ENCODE assay signal across 19 cellular contexts in the genomic region with DNA sequence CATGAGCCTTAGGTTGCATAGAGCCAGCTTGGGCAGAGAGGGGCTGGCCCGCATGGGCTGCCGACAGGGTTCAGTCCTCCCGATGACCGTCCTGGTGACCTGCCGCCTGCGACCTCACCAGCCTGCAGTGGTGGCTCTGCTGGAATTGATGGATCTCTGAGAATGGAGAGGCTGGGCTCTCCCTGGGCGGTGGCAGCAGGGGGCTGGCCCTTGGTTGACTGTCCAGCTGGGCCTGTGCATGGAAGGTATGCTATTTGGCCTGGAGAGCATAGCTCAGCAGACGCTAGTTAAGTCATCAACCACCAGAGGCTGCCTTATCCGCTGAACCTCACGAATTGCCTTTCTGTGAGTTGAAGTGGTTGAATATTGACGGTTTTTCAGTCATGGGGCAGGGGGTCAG. TPM values are rescaled to one million over a fixed set of nuclear protein-coding genes. Genes with fewer than 3 reads are reported as not detected.
DNase-seq lines count a peak whose midpoint lies in the region; ATAC-seq, FAIRE-seq and TF ChIP-seq lines count a peak whose summit lies in the region.
"Had no signal": no experiment of that assay in that cellular context is flagged by ENCODE, and none has a peak within 500 bp of the region (broad histone marks: within the 10 kb centered on the region; RNA-seq: fewer than 3 reads in every experiment).

No MANE protein-coding gene starts in this region.

- DNase-seq in right cardiac atrium (peak in 2 of 3 donors; percentile 38 to 46), Right ventricle myocardium inferior (ENCODE audit: missing footprints) (no peak), myocyte (ENCODE audit: low read depth) (peak; percentile 48), SKM-1 (lab: John Stamatoyannopoulos, UW; ENCODE audit: unreplicated experiment) (no peak), kidney (no peak), suprapubic skin (ENCODE audit: low spot score in 2 of 2) (no peak)
- DNase-seq in CD8-positive, alpha-beta T cell, result no peak
- DNase-seq: MG63, NCI-H1048, NCI-H1436 treated with DMSO at 0.1 percent for 48 hours, NCI-H1930, NCI-H226, NCI-H524, NCI-H82 had no signal

- H3K27me3 ChIP-seq in right cardiac atrium (ENCODE audit: control insufficient read depth, insufficient read depth) (no peaks in the 10 kb centered on the region), suprapubic skin (no peaks in the 10 kb centered on the region)
- H3K27me3 ChIP-seq in CD8-positive, alpha-beta T cell (ENCODE audit: insufficient read depth, low read length), result no peaks in the 10 kb centered on the region
- H3K27me3 ChIP-seq: MG63 had no signal

- H3K27ac ChIP-seq in right cardiac atrium (ENCODE audit: low read length) (no peak overlapping the region), kidney (ENCODE audit: low read depth in 2 of 2, low read length in 2 of 2) (no peak overlapping the region), suprapubic skin (no peak overlapping the region)
- H3K27ac ChIP-seq in CD8-positive, alpha-beta T cell (ENCODE audit: low read depth, low read length), result no peak overlapping the region

- no peaks in the 10 kb centered on the region for H3K36me3 ChIP-seq in CD8-positive, alpha-beta T cell (ENCODE audit: insufficient read depth, low read length)
- H3K36me3 ChIP-seq in kidney (ENCODE audit: control insufficient read depth in 1 of 2, insufficient read depth in 2 of 2, low read length in 2 of 2) (no peaks in the 10 kb centered on the region), suprapubic skin (peaks cover 4% of the 10 kb centered on the region)
- H3K36me3 ChIP-seq: MG63 had no signal

- peaks cover 36% of the 10 kb centered on the region for H3K4me1 Mint-ChIP-seq in brain
- no peaks in the 10 kb centered on the region for H3K4me1 Mint-ChIP-seq in CD8-positive, alpha-beta T cell (ENCODE audit: low read depth)

- H3K9me3 Mint-ChIP-seq in brain, result peaks cover 0 to 7% (median 0%) of the 10 kb centered on the region in 5 experiments
- no peaks in the 10 kb centered on the region for H3K9me3 Mint-ChIP-seq in CD8-positive, alpha-beta T cell

- POLR2A ChIA-PET in CD8-positive, alpha-beta T cell (lab: Charles Lee), result no interaction called here

- intact Hi-C loops in right cardiac atrium (cut with DNase I) (no loop called here), Right ventricle myocardium inferior (cut with DNase I) (no loop called here), kidney (cut with DNase I) (no loop called here)
- intact Hi-C loops in CD8-positive, alpha-beta T cell (cut with DNase I, micrococcal nuclease), result no loop called here

- TF ChIP-seq EP300 in suprapubic skin (IDR thresholded peaks at IDR 0.05), result no peak

- H3K4me1 ChIP-seq in right cardiac atrium (ENCODE audit: control insufficient read depth, insufficient read depth, low read length) (peaks cover 9% of the 10 kb centered on the region), kidney (ENCODE audit: control insufficient read depth in 1 of 2, insufficient read depth in 1 of 2, low read depth in 1 of 2, low read length in 2 of 2) (peaks cover 0 to 10% of the 10 kb centered on the region in 2 donors), suprapubic skin (peaks cover 3% of the 10 kb centered on the region)
- H3K4me1 ChIP-seq in CD8-positive, alpha-beta T cell (ENCODE audit: insufficient read depth, low read length), result no peaks in the 10 kb centered on the region

- ATAC-seq in right cardiac atrium (no peak), Right ventricle myocardium inferior (no peak)
- ATAC-seq in CD8-positive, alpha-beta T cell, result no peak
- ATAC-seq: K562, Panc1 had no signal

- FAIRE-seq in kidney (lab: Jason Lieb, UNC), result no peak
- FAIRE-seq: A204.1, H1, K562 had no signal

- no peak overlapping the region for H3K4me3 ChIP-seq in right cardiac atrium (ENCODE audit: low read length)
- H3K4me3 ChIP-seq in CD8-positive, alpha-beta T cell (ENCODE audit: low read depth, low read length), result no peak overlapping the region
- no peak overlapping the region for H3K4me3 ChIP-seq in kidney (ENCODE audit: low read length in 2 of 2)
- no peak overlapping the region for H3K4me3 ChIP-seq in suprapubic skin
- H3K4me3 ChIP-seq: K562, MG63 had no signal

- H3K36me3 Mint-ChIP-seq in brain, result peaks cover 30% of the 10 kb centered on the region
- H3K36me3 Mint-ChIP-seq in CD8-positive, alpha-beta T cell, result peaks cover 5% of the 10 kb centered on the region

- TF ChIP-seq POLR2A in suprapubic skin (IDR thresholded peaks at IDR 0.05), result no peak

- no peaks in the 10 kb centered on the region for H3K9me3 ChIP-seq in right cardiac atrium (ENCODE audit: control insufficient read depth, low read length)
- H3K9me3 ChIP-seq in CD8-positive, alpha-beta T cell (ENCODE audit: low read length), result no peaks in the 10 kb centered on the region
- no peaks in the 10 kb centered on the region for H3K9me3 ChIP-seq in kidney (ENCODE audit: control insufficient read depth in 1 of 2, low read length in 2 of 2)
- no peaks in the 10 kb centered on the region for H3K9me3 ChIP-seq in suprapubic skin
- H3K9me3 ChIP-seq: MG63 had no signal

- 87% methylated on average over 11 of the region's 11 CpGs for WGBS in right cardiac atrium
- WGBS in suprapubic skin, result 92% methylated on average over 11 of the region's 11 CpGs

- no peak overlapping the region for H3K9ac ChIP-seq in kidney (ENCODE audit: low read length in 2 of 2)

- CTCF ChIA-PET in CD8-positive, alpha-beta T cell (lab: Charles Lee), result no interaction called here

- no peak overlapping the region for H3K4me3 Mint-ChIP-seq in brain
- no peak overlapping the region for H3K4me3 Mint-ChIP-seq in CD8-positive, alpha-beta T cell

- H3K27me3 Mint-ChIP-seq in brain, result peaks cover 2% of the 10 kb centered on the region
- H3K27me3 Mint-ChIP-seq in CD8-positive, alpha-beta T cell (ENCODE audit: low read depth), result no peaks in the 10 kb centered on the region

- TF ChIP-seq CTCF in brain (conservative IDR thresholded peaks at IDR 0.05) (no peak), kidney (IDR thresholded peaks at IDR 0.05; ENCODE audit: borderline replicate concordance, extremely low read depth, insufficient read depth) (no peak), suprapubic skin (IDR thresholded peaks at IDR 0.05) (no peak)
- no peak for TF ChIP-seq CTCF in CD8-positive, alpha-beta T cell (IDR thresholded peaks at IDR 0.05)

- peak overlapping the region in 3 of 5 experiments; percentile 30 to 78 (median 54) for H3K27ac Mint-ChIP-seq in brain
- no peak overlapping the region for H3K27ac Mint-ChIP-seq in CD8-positive, alpha-beta T cell

RNA-seq across cellular contexts. Expression of a gene that starts 19.7 kb away (rescaled TPM):
- total RNA-seq in right cardiac atrium (100 to 1,000 TPM in 1 of 4 donors, 10 to 100 TPM in 3; 74.3 to 106 (median 88.5) TPM), Right ventricle myocardium inferior (80.0 TPM), myocyte (18.5 and 22.4 TPM in 2 replicates), kidney (58.2 TPM), suprapubic skin (100 to 1,000 TPM in 3 of 4 donors, 10 to 100 TPM in 1; 64.1 to 230 (median 164) TPM)
- polyA plus RNA-seq in right cardiac atrium (31.6 TPM), brain (ENCODE audit: insufficient read depth, low read depth, low replicate concordance) (12.6 TPM), kidney (ENCODE audit: insufficient read depth, low read depth, low replicate concordance) (12.1 TPM)
- polyA plus RNA-seq in myocyte (2012), result 15.3 TPM
- total RNA-seq in CD8-positive, alpha-beta T cell, result 1 to 10 TPM; 8.4 to 8.7 TPM

Comparison
In these comparisons a context has a peak if more than half of its experiments do, and no peak if none do; other contexts are left out.
1. DNase-seq: peak in right cardiac atrium (2 of 3) and myocyte (single experiment); none in Right ventricle myocardium inferior (single experiment), SKM-1 (single experiment), CD8-positive, alpha-beta T cell (0 of 7), kidney (single experiment) and suprapubic skin (0 of 2).